ENCODE assay signal across 9 cellular contexts in genomic region chr1:24027838-24028468, GRCh38. TPM values are rescaled to one million over a fixed set of nuclear protein-coding genes. Genes with fewer than 3 reads are reported as not detected.
A peak's percentile ranks its signal among the peaks of the same experiment; 100 is the strongest.
DNase-seq lines count a peak whose midpoint lies in the region; ATAC-seq and TF ChIP-seq lines count a peak whose summit lies in the region.
"Had no signal": no experiment of that assay in that cellular context is flagged by ENCODE, and none has a peak within 500 bp of the region (broad histone marks: within the 10 kb centered on the region; RNA-seq: fewer than 3 reads in every experiment).

No MANE protein-coding gene starts in this region.

- H3K9me3 ChIP-seq in Caco-2 (no peaks in the 10 kb centered on the region), right atrium auricular region (no peaks in the 10 kb centered on the region), transverse colon (no peaks in the 10 kb centered on the region)

- CTCF ChIA-PET in Caco-2 (lab: Charles Lee) = interaction anchor here (0.8 to 1.5 kb wide), 6 partner anchors 9 to 256 kb away, joined by 3 to 5 read pairs (median 4); partner anchors contain the start of genes PNRC2 and SRSF10
- CTCF ChIA-PET in activated CD4-positive, alpha-beta memory T cell treated with anti-CD3 and anti-CD28 coated beads for 36 hours (lab: Charles Lee) = interaction anchor here (0.6 to 2.1 kb wide), 13 partner anchors 8 to 534 kb away, joined by 3 to 9 read pairs (median 4); no protein-coding TSS in a partner anchor

- no peaks in the 10 kb centered on the region for H3K9me3 Mint-ChIP-seq in Caco-2 (ENCODE audit: unreplicated experiment)
- H3K9me3 Mint-ChIP-seq in activated CD4-positive, alpha-beta memory T cell treated with anti-CD3 and anti-CD28 coated beads for 36 hours = no peaks in the 10 kb centered on the region
- H3K9me3 Mint-ChIP-seq: IgD-negative memory B cell had no signal

- in situ Hi-C loops in transverse colon (cut with MboI; ENCODE audit: low pct_ligation_motif_present in 1 of 4, low pct_unique_long_range_greater_than_20kb in 1 of 4, low sequenced_read_pairs in 3 of 4) = no loop called here

- no peak overlapping the region for H3K4me3 Mint-ChIP-seq in Caco-2 (ENCODE audit: unreplicated experiment)
- H3K4me3 Mint-ChIP-seq in activated CD4-positive, alpha-beta memory T cell treated with anti-CD3 and anti-CD28 coated beads for 36 hours = no peak overlapping the region

- TF ChIP-seq POLR2A in transverse colon (IDR thresholded peaks at IDR 0.05) = no peak

- DNase-seq in Caco-2 = peak in 1 of 2 experiments; percentile 30
- DNase-seq in right atrium auricular region (ENCODE audit: low spot score) = no peak
- DNase-seq in transverse colon = no peak
- DNase-seq in D341Med (ENCODE audit: low spot score) = no peak
- DNase-seq in activated CD4-positive, alpha-beta memory T cell treated with anti-CD3 and anti-CD28 coated beads for 36 hours = no peak

- 25 to 76% methylated on average over 1 to 4 of the region's 4 CpGs for WGBS in transverse colon (ENCODE audit: low coverage in 1 of 2), 2 donors

- intact Hi-C loops in Caco-2 (cut with micrococcal nuclease; ENCODE audit: unreplicated experiment) = loop anchor here (2.0 to 10.0 kb wide), 2 partner anchors 69 to 223 kb away; partner anchors contain the start of genes GALE and PNRC2
- intact Hi-C loops in transverse colon (cut with DNase I; ENCODE audit: low total_unique reads) = no loop called here
- intact Hi-C loops in activated CD4-positive, alpha-beta memory T cell treated with anti-CD3 and anti-CD28 coated beads for 36 hours (cut with micrococcal nuclease) = loop anchor here (5.0 kb wide), 1 partner anchor 71 kb away; the partner anchor contains the start of gene PNRC2

- TF ChIP-seq EP300 in Ishikawa (IDR thresholded peaks at IDR 0.05; ENCODE audit: borderline replicate concordance) (no peak), transverse colon (IDR thresholded peaks at IDR 0.05; ENCODE audit: low read depth) (no peak)

- H3K4me1 Mint-ChIP-seq in Caco-2 (ENCODE audit: low read depth, unreplicated experiment) = no peaks in the 10 kb centered on the region
- H3K4me1 Mint-ChIP-seq in activated CD4-positive, alpha-beta memory T cell treated with anti-CD3 and anti-CD28 coated beads for 36 hours (ENCODE audit: low read depth) = no peaks in the 10 kb centered on the region

- POLR2A ChIA-PET in Caco-2 (lab: Charles Lee) = interaction anchor here (0.6 to 0.8 kb wide), 3 partner anchors 48 to 122 kb away, joined by 3 to 4 read pairs (median 3); partner anchors contain the start of genes PNRC2 and SRSF10
- POLR2A ChIA-PET in activated CD4-positive, alpha-beta memory T cell treated with anti-CD3 and anti-CD28 coated beads for 36 hours (lab: Charles Lee) = no interaction called here

- no peak overlapping the region for H3K27ac Mint-ChIP-seq in Caco-2 (ENCODE audit: unreplicated experiment)
- H3K27ac Mint-ChIP-seq in activated CD4-positive, alpha-beta memory T cell treated with anti-CD3 and anti-CD28 coated beads for 36 hours = no peak overlapping the region
- H3K27ac Mint-ChIP-seq: IgD-negative memory B cell had no signal

- TF ChIP-seq CTCF in Caco-2 (IDR thresholded peaks at IDR 0.05; ENCODE audit: insufficient read depth in 1 of 2, low read depth in 1 of 2, low read length in 1 of 2, severe bottlenecking in 1 of 2, unreplicated experiment in 1 of 2) (peak; percentile 32 to 55), WI38 (IDR thresholded peaks at IDR 0.05; ENCODE audit: low read depth, low read length) (peak; percentile 40; the same call in 1 of the 2 replicates), right atrium auricular region (IDR thresholded peaks at IDR 0.05) (peak; percentile 52 to 77), transverse colon (IDR thresholded peaks at IDR 0.05) (peak; percentile 51 to 76 (median 59))

- no peaks in the 10 kb centered on the region for H3K36me3 ChIP-seq in Caco-2 (ENCODE audit: control insufficient read depth, insufficient read depth, low read length)
- no peaks in the 10 kb centered on the region for H3K36me3 ChIP-seq in right atrium auricular region
- no peaks in the 10 kb centered on the region for H3K36me3 ChIP-seq in transverse colon

- no peak for ATAC-seq in HG03469 (IDR thresholded peaks at IDR 0.05; ENCODE audit: unreplicated experiment)

- H3K27ac ChIP-seq in right atrium auricular region = no peak overlapping the region
- no peak overlapping the region for H3K27ac ChIP-seq in transverse colon

- peak; percentile 64 for TF ChIP-seq RAD21 in Ishikawa (IDR thresholded peaks at IDR 0.05; ENCODE audit: low read depth)

- H3K4me1 ChIP-seq in Caco-2 (peaks cover 7% of the 10 kb centered on the region), right atrium auricular region (peaks cover 0 to under 1% of the 10 kb centered on the region in 2 donors), transverse colon (peaks cover 2 to 13% (median 6%) of the 10 kb centered on the region in 4 donors)

- H3K4me3 ChIP-seq in Caco-2 (ENCODE audit: low read depth, low read length) (no peak overlapping the region), WI38 (ENCODE audit: low read depth, low read length) (no peak overlapping the region), right atrium auricular region (no peak overlapping the region), transverse colon (no peak overlapping the region)

- no TSS peak for BruUV-seq in Caco-2 (replicated peaks; lab: Mats Ljungman, UMichigan)

- H3K27me3 ChIP-seq in Caco-2 (replicated peaks; ENCODE audit: control insufficient read depth, insufficient read depth, low read length) (no peaks in the 10 kb centered on the region), right atrium auricular region (no peaks in the 10 kb centered on the region), transverse colon (no peaks in the 10 kb centered on the region)

- no peaks in the 10 kb centered on the region for H3K36me3 Mint-ChIP-seq in Caco-2 (ENCODE audit: insufficient read depth, unreplicated experiment)
- no peaks in the 10 kb centered on the region for H3K36me3 Mint-ChIP-seq in activated CD4-positive, alpha-beta memory T cell treated with anti-CD3 and anti-CD28 coated beads for 36 hours
- H3K36me3 Mint-ChIP-seq: IgD-negative memory B cell had no signal

- H3K27me3 Mint-ChIP-seq in Caco-2 (ENCODE audit: insufficient read depth, unreplicated experiment) = no peaks in the 10 kb centered on the region
- no peaks in the 10 kb centered on the region for H3K27me3 Mint-ChIP-seq in activated CD4-positive, alpha-beta memory T cell treated with anti-CD3 and anti-CD28 coated beads for 36 hours
- H3K27me3 Mint-ChIP-seq: IgD-negative memory B cell had no signal

TF ChIP-seq in Ishikawa, 13 proteins besides CTCF, POLR2A, EP300 and RAD21:
- no peak for TF ChIP-seq TEAD4 (IDR thresholded peaks at IDR 0.05)
- no peak for TF ChIP-seq NFIC (IDR thresholded peaks at IDR 0.05)
- no peak for TF ChIP-seq ZBTB7A (IDR thresholded peaks at IDR 0.05; ENCODE audit: low read depth)
- TF ChIP-seq TAF1 (IDR thresholded peaks at IDR 0.05; ENCODE audit: low read depth) = no peak
- TF ChIP-seq CEBPB (IDR thresholded peaks at IDR 0.05) = no peak
- no peak for TF ChIP-seq TCF12 (IDR thresholded peaks at IDR 0.05; ENCODE audit: low read depth)
- TF ChIP-seq CREB1 (IDR thresholded peaks at IDR 0.05; ENCODE audit: low read depth) = no peak
TF ChIP-seq in Ishikawa: peak in this region for 0.

RNA-seq across cellular contexts. Expression of gene SRSF10, which starts 47.8 kb away (rescaled TPM):
- total RNA-seq in Caco-2 (2022) (128 and 133 TPM in 2 replicates), right atrium auricular region (10 to 100 TPM; 38.6 to 43.1 TPM), transverse colon (100 to 1,000 TPM in 1 of 4 donors, 10 to 100 TPM in 3; 58.4 to 140 (median 91.3) TPM)
- 100 to 1,000 TPM; 175 to 184 TPM for total RNA-seq in activated CD4-positive, alpha-beta memory T cell treated with anti-CD3 and anti-CD28 coated beads for 36 hours
